In the genomic region with DNA sequence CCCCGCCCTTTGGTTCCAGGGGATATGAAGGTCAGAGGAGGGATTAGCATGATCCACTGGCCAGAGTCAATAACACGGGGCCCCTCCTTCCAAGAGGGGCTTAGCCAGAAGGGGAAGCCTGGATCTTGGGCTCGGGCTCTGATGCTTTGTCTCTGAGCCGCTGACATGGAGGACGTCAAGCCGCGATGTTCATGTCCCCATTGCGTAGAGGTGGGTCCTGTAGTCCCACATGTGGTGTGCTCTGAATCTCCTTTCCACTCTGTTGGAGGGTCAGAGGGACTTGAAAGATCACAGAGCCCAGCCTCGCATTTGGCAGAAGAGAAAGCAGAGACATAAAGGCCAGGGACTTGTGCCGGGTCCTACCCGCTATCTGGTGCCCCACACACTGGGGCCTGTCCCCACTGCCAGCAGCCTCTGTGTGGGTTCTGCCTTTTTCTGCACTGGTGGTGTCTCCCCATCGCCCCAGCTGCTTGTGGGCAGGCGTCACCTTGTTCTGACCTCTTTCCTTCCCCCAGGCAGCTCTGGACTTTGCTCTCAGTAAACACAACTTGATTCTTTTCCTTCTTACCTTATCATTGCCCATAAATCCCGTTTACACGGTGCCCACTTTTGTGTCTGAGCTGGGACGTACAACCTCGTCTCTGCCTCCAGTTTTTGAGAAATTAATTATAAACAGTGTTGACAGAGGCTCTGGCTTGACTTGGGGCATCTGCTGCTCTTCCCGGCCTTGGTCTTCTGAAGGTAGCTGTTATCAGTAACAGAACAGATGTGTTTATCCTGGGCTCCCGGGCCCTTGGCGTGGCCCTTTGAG, we compare ENCODE assay signal across 17 cellular contexts. TPM values are rescaled to one million over a fixed set of nuclear protein-coding genes. Genes with fewer than 3 reads are reported as not detected.
DNase-seq lines count a peak whose midpoint lies in the region; ATAC-seq and TF ChIP-seq lines count a peak whose summit lies in the region.
"Had no signal": no experiment of that assay in that cellular context is flagged by ENCODE, and none has a peak within 500 bp of the region (broad histone marks: within the 10 kb centered on the region; RNA-seq: fewer than 3 reads in every experiment).

No MANE protein-coding gene starts in this region.

- no peaks in the 10 kb centered on the region for H3K27me3 Mint-ChIP-seq in H9 (ENCODE audit: low read depth)
- H3K27me3 Mint-ChIP-seq in activated T-cell treated with anti-CD3 and anti-CD28 coated beads, Interleukin-2, amount 50 U/mL, for 24 hours = no peaks in the 10 kb centered on the region
- H3K27me3 Mint-ChIP-seq: activated B cell treated with CpG ODN at 0.5 μM for 24 hours; activated naive CD8-positive, alpha-beta T cell treated with anti-CD3 and anti-CD28 coated beads for 36 hours had no signal

- no peak overlapping the region for H2BK15ac ChIP-seq in H9 (ENCODE audit: low read depth, low read length)

- H3K23me2 ChIP-seq in H9 (ENCODE audit: insufficient read length, low read depth, low read length, poor library complexity, severe bottlenecking) = no peaks in the 10 kb centered on the region

- H4K91ac ChIP-seq in H9 (ENCODE audit: insufficient read length, low read depth, low read length) = peak overlapping the region; percentile 15

- no peak overlapping the region for H2AFZ ChIP-seq in H9 (ENCODE audit: low read length)

- H3K9ac ChIP-seq in H9 (ENCODE audit: extremely low read depth, insufficient read length, low read length) = no peak overlapping the region

- H3K23ac ChIP-seq in H9 (ENCODE audit: insufficient read length, low read depth, low read length) = no peak overlapping the region

- no peak overlapping the region for H2BK12ac ChIP-seq in H9 (ENCODE audit: insufficient read length, low read depth, low read length)

- no peak overlapping the region for H2BK20ac ChIP-seq in H9 (ENCODE audit: low read depth, low read length, poor library complexity, severe bottlenecking)

- H3K36me3 ChIP-seq in SJSA1 (peaks cover 90% of the 10 kb centered on the region), sigmoid colon (peaks cover 0 to 3% (median 0%) of the 10 kb centered on the region in 4 donors)

- H2AK5ac ChIP-seq in H9 (ENCODE audit: insufficient read length, low read length) = no peak overlapping the region

- H3K36me3 Mint-ChIP-seq in H9 (ENCODE audit: insufficient read depth in 1 of 3, low read depth in 3 of 3) = peaks cover 16 to 74% (median 73%) of the 10 kb centered on the region in 3 experiments
- no peaks in the 10 kb centered on the region for H3K36me3 Mint-ChIP-seq in activated T-cell treated with anti-CD3 and anti-CD28 coated beads, Interleukin-2, amount 50 U/mL, for 24 hours (ENCODE audit: low read depth)
- H3K36me3 Mint-ChIP-seq: activated naive CD8-positive, alpha-beta T cell treated with anti-CD3 and anti-CD28 coated beads for 36 hours; CD4-positive, CD25-positive, alpha-beta regulatory T cell; immature natural killer cell had no signal

- H3K4me2 ChIP-seq in H9 (ENCODE audit: insufficient read depth, insufficient read length, low read length) = no peak overlapping the region

- H3K4me3 Mint-ChIP-seq in H9 = no peak overlapping the region
- no peak overlapping the region for H3K4me3 Mint-ChIP-seq in activated T-cell treated with anti-CD3 and anti-CD28 coated beads, Interleukin-2, amount 50 U/mL, for 24 hours
- H3K4me3 Mint-ChIP-seq: activated B cell treated with CpG ODN at 0.5 μM for 24 hours; activated naive CD8-positive, alpha-beta T cell treated with anti-CD3 and anti-CD28 coated beads for 36 hours; CD4-positive, CD25-positive, alpha-beta regulatory T cell; immature natural killer cell had no signal

- no peak for TF ChIP-seq CTCF in H9 (conservative IDR thresholded peaks at IDR 0.05)
- TF ChIP-seq CTCF in sigmoid colon (IDR thresholded peaks at IDR 0.05) = no peak

- H3K18ac ChIP-seq in H9 (ENCODE audit: insufficient read length, low read depth, low read length) = no peak overlapping the region

- no peak overlapping the region for H3K56ac ChIP-seq in H9 (ENCODE audit: insufficient read length, low read depth, low read length)

- intact Hi-C loops in left colon (cut with DNase I, micrococcal nuclease) = no loop called here
- intact Hi-C loops in sigmoid colon (cut with DNase I) = no loop called here

- H3K4me3 ChIP-seq in SJSA1 (no peak overlapping the region), sigmoid colon (no peak overlapping the region)
- H3K4me3 ChIP-seq: gastroesophageal sphincter, thyroid gland had no signal

- no peak overlapping the region for H3T11ph ChIP-seq in H9 (ENCODE audit: low read length)

- no peak overlapping the region for H2BK5ac ChIP-seq in H9 (ENCODE audit: insufficient read length, low read length)

- 0 out of 2 replicates have a peak, but pooled peaks cover 2% of the 10 kb centered on the region for H3K79me2 ChIP-seq in H9 (ENCODE audit: insufficient read depth, low read length)

- H3K79me1 ChIP-seq in H9 (ENCODE audit: insufficient read depth, low read depth, low read length, poor library complexity, severe bottlenecking) = no peaks in the 10 kb centered on the region

- no peak overlapping the region; the same call in 1 of the 2 replicates for H3K14ac ChIP-seq in H9 (ENCODE audit: insufficient read depth, low read length)

- TF ChIP-seq POLR2A in sigmoid colon (IDR thresholded peaks at IDR 0.05) = no peak

- no peak for TF ChIP-seq EP300 in sigmoid colon (IDR thresholded peaks at IDR 0.05)

- no peak overlapping the region for H4K8ac ChIP-seq in H9 (replicated peaks; ENCODE audit: insufficient read length, low read depth, low read length)

- no peak overlapping the region for H3K4ac ChIP-seq in H9 (ENCODE audit: low read depth, low read length)

- H3K27me3 ChIP-seq in H9 (ENCODE audit: insufficient read depth, low read length) (no peaks in the 10 kb centered on the region), SJSA1 (replicated peaks) (no peaks in the 10 kb centered on the region), sigmoid colon (no peaks in the 10 kb centered on the region)
- H3K27me3 ChIP-seq: gastroesophageal sphincter, thyroid gland had no signal

- H3K4me1 Mint-ChIP-seq in H9 = peaks cover 71 to 79% of the 10 kb centered on the region in 2 experiments
- no peaks in the 10 kb centered on the region for H3K4me1 Mint-ChIP-seq in activated T-cell treated with anti-CD3 and anti-CD28 coated beads, Interleukin-2, amount 50 U/mL, for 24 hours (ENCODE audit: low read depth)
- H3K4me1 Mint-ChIP-seq: activated B cell treated with CpG ODN at 0.5 μM for 24 hours; activated naive CD8-positive, alpha-beta T cell treated with anti-CD3 and anti-CD28 coated beads for 36 hours; CD4-positive, CD25-positive, alpha-beta regulatory T cell; immature natural killer cell had no signal

- WGBS in H9 (ENCODE audit: extremely low coverage, insufficient read length, low lambda C conversion rate) = no CpG with 5 or more reads among the region's 20 CpGs
- 22 to 69% methylated on average over 20 of the region's 20 CpGs for WGBS in sigmoid colon, 2 donors

- DNase-seq in H9 = no peak
- DNase-seq in SJSA1 (ENCODE audit: low read depth in 1 of 2, low spot score in 2 of 2) = no peak
- peak; percentile 63 to 73 for DNase-seq in left colon
- peak; percentile 32 for DNase-seq in sigmoid colon
- DNase-seq in NCI-H1092 (lab: John Stamatoyannopoulos, UW) = no peak
- no peak for DNase-seq in activated T-cell treated with anti-CD3 and anti-CD28 coated beads, Interleukin-2, amount 50 U/mL, for 24 hours
- DNase-seq in NCI-H146 (lab: John Stamatoyannopoulos, UW) = no peak
- DNase-seq: activated B cell treated with CpG ODN at 0.5 μM for 24 hours; activated CD8-positive, alpha-beta memory T cell treated with anti-CD3 and anti-CD28 coated beads, Interleukin-2, amount 50 U/mL, for 4 hours; activated naive CD8-positive, alpha-beta T cell treated with anti-CD3 and anti-CD28 coated beads for 36 hours; CD4-positive, CD25-positive, alpha-beta regulatory T cell; central memory CD4-positive, alpha-beta T cell; GDM1; immature natural killer cell; thyroid gland had no signal

- no peaks in the 10 kb centered on the region for H3K9me3 ChIP-seq in H9 (ENCODE audit: control insufficient read depth, low read depth, low read length)
- H3K9me3 ChIP-seq in SJSA1 (replicated peaks) = no peaks in the 10 kb centered on the region
- H3K9me3 ChIP-seq in sigmoid colon = no peaks in the 10 kb centered on the region
- H3K9me3 ChIP-seq: gastroesophageal sphincter, thyroid gland had no signal

- no peak overlapping the region for H3K27ac ChIP-seq in H9 (ENCODE audit: insufficient read length, low read depth, low read length)
- H3K27ac ChIP-seq in SJSA1 = peak overlapping the region; percentile 18
- H3K27ac ChIP-seq in sigmoid colon = peak overlapping the region in 3 of 4 donors; percentile 5 to 54 (median 51)
- H3K27ac ChIP-seq: thyroid gland had no signal

- H2BK120ac ChIP-seq in H9 (ENCODE audit: low read depth, low read length, poor library complexity, severe bottlenecking) = no peak overlapping the region

- ATAC-seq in left colon = peak; percentile 82
- ATAC-seq in HG02938 (IDR thresholded peaks at IDR 0.05; ENCODE audit: unreplicated experiment) = no peak
- ATAC-seq: gastroesophageal sphincter had no signal

- no peaks in the 10 kb centered on the region; a peak in 1 of 5 replicates for H3K9me3 Mint-ChIP-seq in H9
- H3K9me3 Mint-ChIP-seq in activated T-cell treated with anti-CD3 and anti-CD28 coated beads, Interleukin-2, amount 50 U/mL, for 24 hours = no peaks in the 10 kb centered on the region
- H3K9me3 Mint-ChIP-seq: activated B cell treated with CpG ODN at 0.5 μM for 24 hours; activated naive CD8-positive, alpha-beta T cell treated with anti-CD3 and anti-CD28 coated beads for 36 hours; CD4-positive, CD25-positive, alpha-beta regulatory T cell; immature natural killer cell had no signal

- no peaks in the 10 kb centered on the region for H4K20me1 ChIP-seq in H9 (ENCODE audit: control insufficient read depth, insufficient read depth, insufficient read length)

- H3K27ac Mint-ChIP-seq in H9 = peak overlapping the region in 2 of 3 experiments; percentile 81 to 86; a peak in 5 of 7 replicates
- no peak overlapping the region for H3K27ac Mint-ChIP-seq in activated T-cell treated with anti-CD3 and anti-CD28 coated beads, Interleukin-2, amount 50 U/mL, for 24 hours
- H3K27ac Mint-ChIP-seq: activated B cell treated with CpG ODN at 0.5 μM for 24 hours; activated naive CD8-positive, alpha-beta T cell treated with anti-CD3 and anti-CD28 coated beads for 36 hours; CD4-positive, CD25-positive, alpha-beta regulatory T cell; immature natural killer cell had no signal

- no peak overlapping the region for H4K5ac ChIP-seq in H9 (ENCODE audit: insufficient read length, low read depth, low read length)

- H3K4me1 ChIP-seq in H9 (ENCODE audit: insufficient read depth, low read length) (peaks cover 7% of the 10 kb centered on the region; the same call in 1 of the 2 replicates), SJSA1 (replicated peaks) (peaks cover 68% of the 10 kb centered on the region), sigmoid colon (peaks cover 0 to 71% (median 43%) of the 10 kb centered on the region in 4 donors)

RNA-seq across cellular contexts. Expression of gene SH3BP4, which starts 48.8 kb away (rescaled TPM):
- total RNA-seq in H9 (2021) = 88.5 and 93.8 TPM in 2 replicates
- total RNA-seq in SJSA1 (2014; rRNA removed; shearing (Covaris generic)) = 78.6 and 117 TPM in 2 replicates
- total RNA-seq in left colon = 10 to 100 TPM; 26.0 to 41.8 TPM
- total RNA-seq in sigmoid colon = 10 to 100 TPM; 11.4 to 22.8 (median 19.1) TPM
- 10 to 100 TPM in 1 of 3 donors, 1 to 10 TPM in 2; 4.8 to 14.0 (median 7.2) TPM for polyA plus RNA-seq in sigmoid colon
- polyA plus RNA-seq: CD4-positive, CD25-positive, alpha-beta regulatory T cell had no signal

Comparison
In these comparisons a context has a peak if more than half of its experiments do, and no peak if none do; other contexts are left out.
1. DNase-seq: peak in left colon (2 of 2) and sigmoid colon (single experiment); none in H9 (single experiment), SJSA1 (0 of 2), NCI-H1092 (single experiment), activated T-cell treated with anti-CD3 and anti-CD28 coated beads, Interleukin-2, amount 50 U/mL, for 24 hours (single experiment) and NCI-H146 (single experiment).